Comparison of ENCODE assay signal across 24 cellular contexts in genomic region chr16:77962689-77963088, GRCh38. TPM values are rescaled to one million over a fixed set of nuclear protein-coding genes. Genes with fewer than 3 reads are reported as not detected.
DNase-seq lines count a peak whose midpoint lies in the region; ATAC-seq and TF ChIP-seq lines count a peak whose summit lies in the region.
"Had no signal": no experiment of that assay in that cellular context is flagged by ENCODE, and none has a peak within 500 bp of the region (broad histone marks: within the 10 kb centered on the region; RNA-seq: fewer than 3 reads in every experiment).

No MANE protein-coding gene starts in this region.

- H3K14ac ChIP-seq in mesenchymal stem cell (ENCODE audit: low read length in 2 of 2) (no peak overlapping the region), trophoblast cell (ENCODE audit: low read length) (peak overlapping the region; percentile 79)

- H3K4me2 ChIP-seq in mesenchymal stem cell (ENCODE audit: low read length, poor library complexity, severe bottlenecking) (no peak overlapping the region), trophoblast cell (ENCODE audit: low read length) (peak overlapping the region; percentile 43)
- H3K4me2 ChIP-seq: KMS-11 had no signal

- H3K4me1 Mint-ChIP-seq in WTC11 = peaks cover 60% of the 10 kb centered on the region

- no peak overlapping the region for H3K4me3 ChIP-seq in HEK293 (ENCODE audit: low read depth, low read length)
- no peak overlapping the region for H3K4me3 ChIP-seq in mesenchymal stem cell (ENCODE audit: insufficient read depth in 1 of 2, low read depth in 1 of 2, low read length in 2 of 2)
- no peak overlapping the region for H3K4me3 ChIP-seq in trophoblast cell (ENCODE audit: low read depth, low read length)
- H3K4me3 ChIP-seq: SJCRH30 had no signal

- no peak for DNase-seq in WTC11 (ENCODE audit: low spot score)
- DNase-seq in mesenchymal stem cell = no peak
- no peak for DNase-seq in trophoblast cell
- no peak for DNase-seq in activated CD4-positive, alpha-beta T cell treated with anti-CD3 and anti-CD28 coated beads for 4 hours
- no peak for DNase-seq in omental fat pad (ENCODE audit: low spot score)
- no peak for DNase-seq in NCI-H526 (lab: John Stamatoyannopoulos, UW)
- DNase-seq: AML-193; C1 segment of cervical spinal cord; CD8-positive, alpha-beta T cell; NCI-H1092 treated with DMSO at 0.1 percent for 48 hours; NCI-H146; NCI-H2029 treated with DMSO at 0.1 percent for 48 hours; NCI-H345; NCI-H524; NCI-H82; OCI-M1; SJCRH30 had no signal

- H3K9me3 Mint-ChIP-seq in WTC11 = peaks cover 32% of the 10 kb centered on the region
- H3K9me3 Mint-ChIP-seq: CD8-positive, alpha-beta T cell had no signal

- no peak overlapping the region for H2BK15ac ChIP-seq in mesenchymal stem cell (ENCODE audit: low read depth, poor library complexity, severe bottlenecking)

- no peak overlapping the region for H3K4ac ChIP-seq in mesenchymal stem cell (ENCODE audit: low read depth in 1 of 2, low read length in 2 of 2)
- H3K4ac ChIP-seq in trophoblast cell (ENCODE audit: low read depth, low read length) = peak overlapping the region; percentile 21

- no peak overlapping the region for H4K12ac ChIP-seq in trophoblast cell (ENCODE audit: low read depth, low read length)

- H2AK5ac ChIP-seq in mesenchymal stem cell (ENCODE audit: low read length, severe bottlenecking) (no peak overlapping the region), trophoblast cell (ENCODE audit: low read length) (peak overlapping the region; percentile 59)

- H2BK120ac ChIP-seq in mesenchymal stem cell (ENCODE audit: low read depth, low read length) (no peak overlapping the region), trophoblast cell (ENCODE audit: insufficient read depth, low read length, poor library complexity) (peak overlapping the region; percentile 87)

- H3K4me3 Mint-ChIP-seq in WTC11 = no peak overlapping the region
- H3K4me3 Mint-ChIP-seq: CD8-positive, alpha-beta T cell had no signal

- H3K36me3 ChIP-seq in HEK293 (ENCODE audit: control insufficient read depth in 2 of 2, insufficient read depth in 1 of 2, low read length in 2 of 2) (no peaks in the 10 kb centered on the region), mesenchymal stem cell (ENCODE audit: control insufficient read depth in 1 of 2, insufficient read depth in 2 of 2, low read depth in 1 of 2, low read length in 2 of 2) (no peaks in the 10 kb centered on the region), trophoblast cell (ENCODE audit: control insufficient read depth in 1 of 2, insufficient read depth in 2 of 2, low read length in 2 of 2) (no peaks in the 10 kb centered on the region)
- H3K36me3 ChIP-seq: SJCRH30 had no signal

- H3K79me2 ChIP-seq in trophoblast cell (ENCODE audit: control insufficient read depth, insufficient read depth, low read length, poor library complexity) = no peaks in the 10 kb centered on the region

- H3K4me1 ChIP-seq in HEK293 (ENCODE audit: control insufficient read depth, insufficient read depth, low read length) (no peaks in the 10 kb centered on the region), mesenchymal stem cell (ENCODE audit: control insufficient read depth, insufficient read depth, low read depth, low read length) (no peaks in the 10 kb centered on the region), trophoblast cell (ENCODE audit: control insufficient read depth in 1 of 2, insufficient read depth in 2 of 2, low read length in 2 of 2) (peaks cover 27 to 31% of the 10 kb centered on the region in 2 experiments)
- H3K4me1 ChIP-seq: SJCRH30 had no signal

- H2AFZ ChIP-seq in mesenchymal stem cell (ENCODE audit: low read depth, low read length) (no peak overlapping the region), trophoblast cell (ENCODE audit: insufficient read depth, low read length, poor library complexity) (no peak overlapping the region)

- WGBS in mesenchymal stem cell = 97% methylated on average over 3 of the region's 3 CpGs
- no CpG with 5 or more reads among the region's 3 CpGs for WGBS in trophoblast cell (ENCODE audit: extremely low coverage, insufficient coverage, insufficient read length)

- no peak overlapping the region for H3K9ac ChIP-seq in mesenchymal stem cell (ENCODE audit: low read length)
- no peak overlapping the region for H3K9ac ChIP-seq in trophoblast cell (ENCODE audit: low read length)
- H3K9ac ChIP-seq: KMS-11 had no signal

- peaks cover 25% of the 10 kb centered on the region for H3K36me3 Mint-ChIP-seq in WTC11
- H3K36me3 Mint-ChIP-seq: CD8-positive, alpha-beta T cell had no signal

- H3K27me3 ChIP-seq in mesenchymal stem cell (ENCODE audit: control insufficient read depth in 1 of 2, insufficient read depth in 1 of 2, low read length in 2 of 2) = peaks cover 7 to 25% of the 10 kb centered on the region in 2 experiments
- no peaks in the 10 kb centered on the region for H3K27me3 ChIP-seq in trophoblast cell (ENCODE audit: insufficient read depth, low read length)
- H3K27me3 ChIP-seq: SJCRH30 had no signal

- no peak overlapping the region for H2BK12ac ChIP-seq in mesenchymal stem cell (ENCODE audit: low read length in 2 of 2)
- peak overlapping the region; percentile 91 for H2BK12ac ChIP-seq in trophoblast cell (ENCODE audit: low read length)

- POLR2A ChIA-PET in HEK293 (lab: Yijun Ruan, JAX) = no interaction called here
- POLR2A ChIA-PET in WTC11 (lab: Charles Lee) = no interaction called here

- H3K27ac Mint-ChIP-seq in WTC11 = peak overlapping the region; percentile 33; the same call in 1 of the 2 replicates
- H3K27ac Mint-ChIP-seq: CD8-positive, alpha-beta T cell had no signal

- H2BK5ac ChIP-seq in mesenchymal stem cell (ENCODE audit: low read depth, low read length, poor library complexity, severe bottlenecking) (no peak overlapping the region), trophoblast cell (ENCODE audit: low read depth, low read length, poor library complexity) (peak overlapping the region; percentile 87)

- H3K27me3 Mint-ChIP-seq in WTC11 (ENCODE audit: low read depth) = peaks cover 71% of the 10 kb centered on the region

- no peak overlapping the region for H3K18ac ChIP-seq in mesenchymal stem cell (ENCODE audit: low read depth in 1 of 2, low read length in 2 of 2)
- H3K18ac ChIP-seq in trophoblast cell (ENCODE audit: low read length) = peak overlapping the region; percentile 57

- no peak for TF ChIP-seq CTCF in HEK293 (tag by site-specific recombination; IDR thresholded peaks at IDR 0.05)
- no peak for TF ChIP-seq CTCF in WTC11 (IDR thresholded peaks at IDR 0.05)
- TF ChIP-seq CTCF in omental fat pad (IDR thresholded peaks at IDR 0.05) = no peak

- ATAC-seq in WTC11 = no peak
- no peak for ATAC-seq in omental fat pad (ENCODE audit: low FRiP score)
- ATAC-seq: CD8-positive, alpha-beta T cell had no signal

- H3K23ac ChIP-seq in mesenchymal stem cell (ENCODE audit: low read length in 2 of 2) (peak overlapping the region in 1 of 2 experiments; percentile 19), trophoblast cell (ENCODE audit: low read length) (no peak overlapping the region)

- H3K79me1 ChIP-seq in mesenchymal stem cell (replicated peaks; ENCODE audit: low read length, poor library complexity, severe bottlenecking) (no peaks in the 10 kb centered on the region), trophoblast cell (ENCODE audit: low read length) (peaks cover 21% of the 10 kb centered on the region)

- H4K8ac ChIP-seq in mesenchymal stem cell (ENCODE audit: low read length) (peak overlapping the region; percentile 1), trophoblast cell (ENCODE audit: low read depth, low read length) (peak overlapping the region; percentile 42)

- CTCF ChIA-PET in HEK293 (lab: Yijun Ruan, JAX) = interaction anchor here (0.7 kb wide), 1 partner anchor 10 kb away, joined by 3 read pairs; no protein-coding TSS in a partner anchor
- CTCF ChIA-PET in WTC11 (lab: Charles Lee) = interaction anchor here (1.4 to 6.5 kb wide), 4 partner anchors 10 to 39 kb away, joined by 6 to 68 read pairs (median 8); no protein-coding TSS in a partner anchor

- no peaks in the 10 kb centered on the region for H3K9me3 ChIP-seq in HEK293 (ENCODE audit: control insufficient read depth, insufficient read depth, low read depth, low read length)
- H3K9me3 ChIP-seq in mesenchymal stem cell (ENCODE audit: control insufficient read depth, low read length) = no peaks in the 10 kb centered on the region
- no peaks in the 10 kb centered on the region for H3K9me3 ChIP-seq in trophoblast cell (ENCODE audit: insufficient read depth, low read depth, low read length)
- H3K9me3 ChIP-seq: SJCRH30 had no signal

- H4K91ac ChIP-seq in mesenchymal stem cell (ENCODE audit: low read length) (no peak overlapping the region), trophoblast cell (ENCODE audit: low read depth, low read length) (peak overlapping the region; percentile 89)

- no peak overlapping the region for H3K27ac ChIP-seq in HEK293 (ENCODE audit: extremely low read depth, low read depth, low read length)
- no peak overlapping the region for H3K27ac ChIP-seq in mesenchymal stem cell (ENCODE audit: low read length, poor library complexity, severe bottlenecking)
- peak overlapping the region; percentile 76 for H3K27ac ChIP-seq in trophoblast cell (ENCODE audit: low read depth, low read length)
- H3K27ac ChIP-seq: HL-60, KMS-11, SJCRH30 had no signal

TF ChIP-seq in HEK293, 187 proteins besides CTCF, POLR2A, EP300 and RAD21:
- TF ChIP-seq ZNF366 (tag by site-specific recombination; conservative IDR thresholded peaks at IDR 0.05) = peak; percentile 26; the same call in 1 of the 2 replicates
- no peak for TF ChIP-seq ZNF626 (tag by site-specific recombination; IDR thresholded peaks at IDR 0.05)

TF ChIP-seq in WTC11, 78 proteins besides CTCF, POLR2A, EP300 and RAD21:
- no peak for TF ChIP-seq MLX (CRISPR knock-in tag; IDR thresholded peaks at IDR 0.05)
- TF ChIP-seq ZNF121 (CRISPR knock-in tag; IDR thresholded peaks at IDR 0.05) = peak; percentile 80
- TF ChIP-seq SP1 (CRISPR knock-in tag; conservative IDR thresholded peaks at IDR 0.05) = no peak
- TF ChIP-seq GTF2I (CRISPR knock-in tag; conservative IDR thresholded peaks at IDR 0.05) = peak; percentile 69; the same call in 1 of the 2 replicates

RNA-seq across cellular contexts. Expression of gene CLEC3A, which starts 59.7 kb away (rescaled TPM):
- total RNA-seq in WTC11 (2021) (not detected in 3 replicates), omental fat pad (not detected)
- polyA plus RNA-seq in mesenchymal stem cell (2013, experiment 1 of 2) = 0.44 TPM
- polyA plus RNA-seq in mesenchymal stem cell (2013, experiment 2 of 2) = 0.34 TPM
- 0.01 TPM in 1 of 2 replicates, not detected in the other for polyA plus RNA-seq in trophoblast cell (2013)
- total RNA-seq: A172; CD8-positive, alpha-beta T cell; Daoy; H7; SJCRH30 had no signal
- polyA plus RNA-seq: AG04450 had no signal

Comparison
In these comparisons a context has a peak if more than half of its experiments do, and no peak if none do; other contexts are left out.
1. Of the 8 proteins assayed by ChIP-seq in both HEK293 and WTC11: peak only in HEK293: none; only in WTC11: ZNF121; in both: none; in neither: 7.